In the genomic region with DNA sequence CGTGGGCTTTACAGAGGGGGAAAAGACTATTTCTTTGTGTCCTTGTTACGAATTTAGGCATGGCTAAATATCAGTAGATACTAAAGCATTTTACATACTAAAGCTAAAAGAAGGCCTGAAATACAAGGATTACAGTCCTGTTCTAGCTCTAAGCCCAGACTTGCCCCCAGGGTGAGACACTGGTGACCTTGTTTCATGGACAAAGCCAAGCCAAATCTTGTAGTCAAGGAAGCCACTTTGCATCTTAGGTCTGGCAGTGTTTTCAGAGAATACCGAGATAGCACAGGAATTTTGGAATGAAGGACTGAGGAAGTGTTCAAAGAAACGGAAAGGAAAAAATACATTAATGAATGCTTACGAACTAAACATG, we compare ENCODE assay signal across 8 cellular contexts. TPM values are rescaled to one million over a fixed set of nuclear protein-coding genes. Genes with fewer than 3 reads are reported as not detected.
DNase-seq lines count a peak whose midpoint lies in the region; ATAC-seq and TF ChIP-seq lines count a peak whose summit lies in the region.

No MANE protein-coding gene starts in this region.

- no peak overlapping the region for H4K91ac ChIP-seq in H9 (ENCODE audit: insufficient read length, low read depth, low read length)

- peaks cover 40 to 49% of the 10 kb centered on the region in 2 experiments for H3K4me1 Mint-ChIP-seq in H9

- no peak overlapping the region for H4K8ac ChIP-seq in H9 (replicated peaks; ENCODE audit: insufficient read length, low read depth, low read length)

- H3K27ac ChIP-seq in H9 (ENCODE audit: insufficient read length, low read depth, low read length): peak overlapping the region; percentile 95
- peak overlapping the region; percentile 93 for H3K27ac ChIP-seq in right cardiac atrium (ENCODE audit: low read length)
- H3K27ac ChIP-seq in skeletal muscle tissue (ENCODE audit: low read depth, low read length): peak overlapping the region; percentile 92

- ATAC-seq in right cardiac atrium (no peak), HG03280 (IDR thresholded peaks at IDR 0.05; ENCODE audit: unreplicated experiment) (no peak)

- H4K5ac ChIP-seq in H9 (ENCODE audit: insufficient read length, low read depth, low read length): peak overlapping the region; percentile 72

- H3K79me2 ChIP-seq in H9 (ENCODE audit: insufficient read depth, low read length): peaks cover 44% of the 10 kb centered on the region

- no peaks in the 10 kb centered on the region for H3K36me3 ChIP-seq in skeletal muscle tissue (ENCODE audit: control insufficient read depth in 3 of 3, insufficient read depth in 3 of 3, low read length in 3 of 3)

- H3K9ac ChIP-seq in H9 (ENCODE audit: extremely low read depth, insufficient read length, low read length) (peak overlapping the region; percentile 82), skeletal muscle tissue (ENCODE audit: low read depth in 1 of 3, low read length in 3 of 3) (peak overlapping the region; percentile 94 to 99 (median 98))

- TF ChIP-seq CTCF in H9 (conservative IDR thresholded peaks at IDR 0.05): no peak
- TF ChIP-seq CTCF in WI38 (IDR thresholded peaks at IDR 0.05; ENCODE audit: low read depth, low read length): no peak

- no peak overlapping the region for H3K56ac ChIP-seq in H9 (ENCODE audit: insufficient read length, low read depth, low read length)

- no peak overlapping the region for H2BK5ac ChIP-seq in H9 (ENCODE audit: insufficient read length, low read length)

- H3K14ac ChIP-seq in H9 (ENCODE audit: insufficient read depth, low read length): no peak overlapping the region; the same call in 1 of the 2 replicates

- H4K20me1 ChIP-seq in H9 (ENCODE audit: control insufficient read depth, insufficient read depth, insufficient read length): no peaks in the 10 kb centered on the region

- peaks cover 3% of the 10 kb centered on the region; the same call in 1 of the 2 replicates for H3K27me3 Mint-ChIP-seq in H9 (ENCODE audit: low read depth)

- no peak for DNase-seq in H9
- no peak for DNase-seq in right cardiac atrium
- no peak for DNase-seq in NCI-H1417 treated with DMSO at 0.1 percent for 48 hours (lab: John Stamatoyannopoulos, UW)
- no peak for DNase-seq in activated CD4-positive, CD25-positive, alpha-beta regulatory T cell treated with anti-CD3 and anti-CD28 coated beads, Interleukin-2, amount 50 U/mL, for 72 hours
- no peak for DNase-seq in G401 (ENCODE audit: low spot score)

- H2AK5ac ChIP-seq in H9 (ENCODE audit: insufficient read length, low read length): no peak overlapping the region

- peak overlapping the region; percentile 63 for H3K4me2 ChIP-seq in H9 (ENCODE audit: insufficient read depth, insufficient read length, low read length)

- H3K18ac ChIP-seq in H9 (ENCODE audit: insufficient read length, low read depth, low read length): peak overlapping the region; percentile 12

- peak overlapping the region; percentile 97 to 98 for H3K4me3 Mint-ChIP-seq in H9

- no peaks in the 10 kb centered on the region for H3K27me3 ChIP-seq in H9 (ENCODE audit: insufficient read depth, low read length)
- H3K27me3 ChIP-seq in right cardiac atrium (ENCODE audit: control insufficient read depth, insufficient read depth): no peaks in the 10 kb centered on the region
- no peaks in the 10 kb centered on the region for H3K27me3 ChIP-seq in skeletal muscle tissue (ENCODE audit: control insufficient read depth in 3 of 3, insufficient read depth in 3 of 3, low read length in 3 of 3)

- H3K4me3 ChIP-seq in WI38 (ENCODE audit: low read depth, low read length): peak overlapping the region; percentile 99
- H3K4me3 ChIP-seq in right cardiac atrium (ENCODE audit: low read length): peak overlapping the region; percentile 53
- H3K4me3 ChIP-seq in skeletal muscle tissue (ENCODE audit: low read length in 3 of 3): peak overlapping the region; percentile 83 to 99 (median 98)

- no peaks in the 10 kb centered on the region for H3K9me3 Mint-ChIP-seq in H9

- H3K23me2 ChIP-seq in H9 (ENCODE audit: insufficient read length, low read depth, low read length, poor library complexity, severe bottlenecking): peaks cover 4% of the 10 kb centered on the region

- H2AFZ ChIP-seq in H9 (ENCODE audit: low read length): no peak overlapping the region

- H3K23ac ChIP-seq in H9 (ENCODE audit: insufficient read length, low read depth, low read length): no peak overlapping the region

- H3K9me3 ChIP-seq in H9 (ENCODE audit: control insufficient read depth, low read depth, low read length): no peaks in the 10 kb centered on the region
- H3K9me3 ChIP-seq in right cardiac atrium (ENCODE audit: control insufficient read depth, low read length): no peaks in the 10 kb centered on the region
- H3K9me3 ChIP-seq in skeletal muscle tissue (ENCODE audit: control insufficient read depth in 3 of 3, low read length in 3 of 3): no peaks in the 10 kb centered on the region

- H3K4ac ChIP-seq in H9 (ENCODE audit: low read depth, low read length): no peak overlapping the region

- in situ Hi-C loops in G401 (cut with HindIII; ENCODE audit: low sequenced_read_pairs): no loop called here

- H2BK20ac ChIP-seq in H9 (ENCODE audit: low read depth, low read length, poor library complexity, severe bottlenecking): no peak overlapping the region

- peak overlapping the region; percentile 16 for H2BK120ac ChIP-seq in H9 (ENCODE audit: low read depth, low read length, poor library complexity, severe bottlenecking)

- peaks cover 0 to 16% (median 15%) of the 10 kb centered on the region in 3 experiments; a peak in 4 of 7 replicates for H3K36me3 Mint-ChIP-seq in H9 (ENCODE audit: insufficient read depth in 1 of 3, low read depth in 3 of 3)

- peaks cover 3% of the 10 kb centered on the region for H3K4me1 ChIP-seq in H9 (ENCODE audit: insufficient read depth, low read length)
- H3K4me1 ChIP-seq in right cardiac atrium (ENCODE audit: control insufficient read depth, insufficient read depth, low read length): no peaks in the 10 kb centered on the region
- H3K4me1 ChIP-seq in skeletal muscle tissue (ENCODE audit: control insufficient read depth in 3 of 3, insufficient read depth in 3 of 3, low read length in 3 of 3): peaks cover 21 to 33% (median 21%) of the 10 kb centered on the region in 3 donors

- intact Hi-C loops in right cardiac atrium (cut with DNase I): loop anchor here in 3 of 4 donors (5.0 to 10.0 kb wide), 2 partner anchors 48 to 51 kb away; partner anchors contain the start of gene USO1 (in 3 of the 3)

- H3K27ac Mint-ChIP-seq in H9: peak overlapping the region; percentile 97 to 99 (median 99)

- no peaks in the 10 kb centered on the region for H3K79me1 ChIP-seq in H9 (ENCODE audit: insufficient read depth, low read depth, low read length, poor library complexity, severe bottlenecking)

- no CpG with 5 or more reads among the region's 5 CpGs for WGBS in H9 (ENCODE audit: extremely low coverage, insufficient read length, low lambda C conversion rate)
- WGBS in right cardiac atrium: 20% methylated on average over 5 of the region's 5 CpGs

- no peak overlapping the region for H2BK12ac ChIP-seq in H9 (ENCODE audit: insufficient read length, low read depth, low read length)

- H2BK15ac ChIP-seq in H9 (ENCODE audit: low read depth, low read length): no peak overlapping the region

- no peak overlapping the region for H3T11ph ChIP-seq in H9 (ENCODE audit: low read length)

RNA-seq across cellular contexts. Expression of gene G3BP2, which starts 0.7 kb away (rescaled TPM):
- total RNA-seq in H9 (2021) (405 and 412 TPM in 2 replicates), right cardiac atrium (100 to 1,000 TPM in 1 of 4 donors, 10 to 100 TPM in 3; 79.5 to 124 (median 86.8) TPM), skeletal muscle tissue (175 TPM)
- polyA plus RNA-seq in right cardiac atrium: 22.3 TPM
- 45.0 and 45.8 TPM in 2 replicates for total RNA-seq in G401 (2014; rRNA removed; shearing (Covaris generic))

RNA-seq across cellular contexts. Expression of gene CDKL2, which starts 43.6 kb away (rescaled TPM):
- total RNA-seq in H9 (2021): 1.5 and 1.8 TPM in 2 replicates
- 1 to 10 TPM in 3 of 4 donors, under 1 TPM in 1; 0.64 to 1.5 (median 1.2) TPM for total RNA-seq in right cardiac atrium
- polyA plus RNA-seq in right cardiac atrium: 0.43 TPM
- total RNA-seq in skeletal muscle tissue: not detected
- total RNA-seq in G401 (2014; rRNA removed; shearing (Covaris generic)): not detected in 2 replicates

RNA-seq across cellular contexts. Expression of gene USO1, which starts 50.4 kb away (rescaled TPM):
- total RNA-seq in H9 (2021) (109 and 110 TPM in 2 replicates), right cardiac atrium (100 to 1,000 TPM in 2 of 4 donors, 10 to 100 TPM in 2; 93.6 to 103 (median 99.1) TPM), skeletal muscle tissue (135 TPM)
- polyA plus RNA-seq in right cardiac atrium: 47.4 TPM
- 41.4 and 65.0 TPM in 2 replicates for total RNA-seq in G401 (2014; rRNA removed; shearing (Covaris generic))
